9 cellular contexts compared by ENCODE assay signal in the genomic region with DNA sequence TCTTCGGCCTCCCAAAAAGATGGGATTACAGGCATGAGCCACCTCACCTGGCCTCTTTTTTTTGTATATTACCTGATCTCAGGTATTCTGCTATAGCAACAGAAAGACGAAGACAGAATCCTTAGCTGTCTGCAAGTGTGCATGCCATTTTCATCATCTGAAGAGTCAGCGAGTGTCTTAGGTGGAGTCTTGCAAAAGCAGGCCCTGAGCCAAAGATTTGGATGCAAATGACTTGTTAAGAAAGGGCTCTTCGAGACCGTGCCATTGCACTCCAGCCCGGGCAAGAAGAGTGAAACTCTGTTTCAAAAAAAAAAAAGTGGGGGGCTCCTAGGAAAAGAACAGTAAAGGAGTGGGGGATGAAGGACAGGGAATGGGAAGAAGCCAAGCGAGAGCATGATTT. TPM values are rescaled to one million over a fixed set of nuclear protein-coding genes. Genes with fewer than 3 reads are reported as not detected.
DNase-seq lines count a peak whose midpoint lies in the region; ATAC-seq lines count a peak whose summit lies in the region.
"Had no signal": no experiment of that assay in that cellular context is flagged by ENCODE, and none has a peak within 500 bp of the region (broad histone marks: within the 10 kb centered on the region; RNA-seq: fewer than 3 reads in every experiment).

No MANE protein-coding gene starts in this region.

- no peak for ATAC-seq in activated CD4-positive, alpha-beta T cell treated with anti-CD3 and anti-CD28 coated beads for 36 hours
- ATAC-seq in activated T-cell treated with anti-CD3 and anti-CD28 coated beads, Interleukin-2, amount 50 U/mL, for 72 hours (replicated peaks in 1 of 2): no peak
- ATAC-seq in GM21717 (IDR thresholded peaks at IDR 0.05; ENCODE audit: unreplicated experiment) (no peak), HG02885 (IDR thresholded peaks at IDR 0.05; ENCODE audit: poor library complexity, unreplicated experiment) (no peak)

- peaks cover 10% of the 10 kb centered on the region; the same call in 1 of the 2 replicates for H3K4me1 ChIP-seq in iPS-20b (ENCODE audit: insufficient read depth, low read length)

- H3K27me3 ChIP-seq in iPS-20b (ENCODE audit: insufficient read depth, low read length): peaks cover 6% of the 10 kb centered on the region; the same call in 1 of the 2 replicates

- no peaks in the 10 kb centered on the region for H3K27me3 Mint-ChIP-seq in activated CD4-positive, alpha-beta T cell treated with anti-CD3 and anti-CD28 coated beads for 36 hours
- no peaks in the 10 kb centered on the region for H3K27me3 Mint-ChIP-seq in activated T-cell treated with anti-CD3 and anti-CD28 coated beads, Interleukin-2, amount 50 U/mL, for 72 hours (ENCODE audit: low read depth)

- peaks cover 16% of the 10 kb centered on the region for H3K36me3 Mint-ChIP-seq in activated CD4-positive, alpha-beta T cell treated with anti-CD3 and anti-CD28 coated beads for 36 hours (ENCODE audit: low read depth)
- H3K36me3 Mint-ChIP-seq in activated T-cell treated with anti-CD3 and anti-CD28 coated beads, Interleukin-2, amount 50 U/mL, for 72 hours (ENCODE audit: insufficient read depth in 2 of 2): peaks cover 12 to 13% of the 10 kb centered on the region in 2 donors

- H3K9me3 Mint-ChIP-seq in activated CD4-positive, alpha-beta T cell treated with anti-CD3 and anti-CD28 coated beads for 36 hours (ENCODE audit: low read depth): no peaks in the 10 kb centered on the region
- no peaks in the 10 kb centered on the region for H3K9me3 Mint-ChIP-seq in activated T-cell treated with anti-CD3 and anti-CD28 coated beads, Interleukin-2, amount 50 U/mL, for 72 hours

- POLR2A ChIA-PET in activated CD4-positive, alpha-beta T cell treated with anti-CD3 and anti-CD28 coated beads for 36 hours (lab: Charles Lee): interaction anchor here (0.6 to 15.3 kb wide), 7 partner anchors 10 to 414 kb away, joined by 3 to 474 read pairs (median 6); a partner anchor contains a TSS

- no peaks in the 10 kb centered on the region for H3K9me3 ChIP-seq in iPS-20b (ENCODE audit: insufficient read depth, low read depth, low read length)

- H3K27ac ChIP-seq in iPS-20b (ENCODE audit: low read length) (no peak overlapping the region), substantia nigra (ENCODE audit: low read depth, low read length, poor library complexity, severe bottlenecking) (peak overlapping the region; percentile 38)

- H3K9ac ChIP-seq in iPS-20b (ENCODE audit: low read depth, low read length): peak overlapping the region; percentile 27; the same call in 1 of the 2 replicates

- peak overlapping the region; percentile 99 for H3K27ac Mint-ChIP-seq in activated CD4-positive, alpha-beta T cell treated with anti-CD3 and anti-CD28 coated beads for 36 hours
- H3K27ac Mint-ChIP-seq in activated T-cell treated with anti-CD3 and anti-CD28 coated beads, Interleukin-2, amount 50 U/mL, for 72 hours: peak overlapping the region; percentile 100

- H3K4me1 Mint-ChIP-seq in activated CD4-positive, alpha-beta T cell treated with anti-CD3 and anti-CD28 coated beads for 36 hours: peaks cover 64% of the 10 kb centered on the region
- H3K4me1 Mint-ChIP-seq in activated T-cell treated with anti-CD3 and anti-CD28 coated beads, Interleukin-2, amount 50 U/mL, for 72 hours (ENCODE audit: low read depth): peaks cover 70% of the 10 kb centered on the region

- H3K4me3 Mint-ChIP-seq in activated CD4-positive, alpha-beta T cell treated with anti-CD3 and anti-CD28 coated beads for 36 hours: peak overlapping the region; percentile 91
- peak overlapping the region; percentile 99 to 100 for H3K4me3 Mint-ChIP-seq in activated T-cell treated with anti-CD3 and anti-CD28 coated beads, Interleukin-2, amount 50 U/mL, for 72 hours

- H3K4me3 ChIP-seq in iPS-20b (ENCODE audit: low read length): no peak overlapping the region

- peak; percentile 54 for DNase-seq in activated CD4-positive, alpha-beta T cell treated with anti-CD3 and anti-CD28 coated beads for 36 hours
- DNase-seq in activated CD4-positive, alpha-beta T cell treated with anti-CD3 and anti-CD28 coated beads, Interleukin-2, amount 50 U/mL, for 48 hours: no peak
- DNase-seq in activated T-cell treated with anti-CD3 and anti-CD28 coated beads, Interleukin-2, amount 50 U/mL, for 72 hours: peak in 1 of 2 donors; percentile 44
- no peak for DNase-seq in substantia nigra (lab: John Stamatoyannopoulos, UW)
- DNase-seq in hippocampal formation (lab: John Stamatoyannopoulos, UW): no peak

- CTCF ChIA-PET in activated CD4-positive, alpha-beta T cell treated with anti-CD3 and anti-CD28 coated beads for 36 hours (lab: Charles Lee): interaction anchor here (0.7 to 6.0 kb wide), 7 partner anchors 11 to 472 kb away, joined by 3 to 113 read pairs (median 5); a partner anchor contains a TSS

- intact Hi-C loops in activated CD4-positive, alpha-beta T cell treated with anti-CD3 and anti-CD28 coated beads for 36 hours (cut with DNase I, micrococcal nuclease): loop anchor here in 1 of 2 experiments (2.0 to 5.0 kb wide), 4 partner anchors 417 to 676 kb away; a partner anchor contains a TSS

- no peaks in the 10 kb centered on the region for H3K36me3 ChIP-seq in iPS-20b (ENCODE audit: insufficient read depth, low read depth, low read length)

RNA-seq across cellular contexts. Expression of a gene that starts 10.2 kb away (rescaled TPM):
- 10 to 100 TPM; 65.8 to 67.9 TPM for total RNA-seq in activated CD4-positive, alpha-beta T cell treated with anti-CD3 and anti-CD28 coated beads for 36 hours
- total RNA-seq in activated T-cell treated with anti-CD3 and anti-CD28 coated beads, Interleukin-2, amount 50 U/mL, for 72 hours: 10 to 100 TPM; 86.1 to 92.9 TPM

RNA-seq across cellular contexts. Expression of a gene that starts 14.8 kb away (rescaled TPM):
- total RNA-seq in activated CD4-positive, alpha-beta T cell treated with anti-CD3 and anti-CD28 coated beads for 36 hours: 1,000 to 10,000 TPM; 5,181 to 7,416 TPM
- 1,000 to 10,000 TPM; 5,611 to 6,275 TPM for total RNA-seq in activated T-cell treated with anti-CD3 and anti-CD28 coated beads, Interleukin-2, amount 50 U/mL, for 72 hours

RNA-seq across cellular contexts. Expression of a gene that starts 15.0 kb away (rescaled TPM):
- total RNA-seq in activated CD4-positive, alpha-beta T cell treated with anti-CD3 and anti-CD28 coated beads for 36 hours: 10 to 100 TPM; 11.2 to 14.1 TPM
- 10 to 100 TPM; 50.8 to 52.9 TPM for total RNA-seq in activated T-cell treated with anti-CD3 and anti-CD28 coated beads, Interleukin-2, amount 50 U/mL, for 72 hours
- total RNA-seq: epithelial cell of proximal tubule had no signal
